Comparison of ENCODE assay signal across 6 cellular contexts in genomic region chr3:184320099-184320445, GRCh38. TPM values are rescaled to one million over a fixed set of nuclear protein-coding genes. Genes with fewer than 3 reads are reported as not detected.
DNase-seq lines count a peak whose midpoint lies in the region; ATAC-seq and TF ChIP-seq lines count a peak whose summit lies in the region.

No MANE protein-coding gene starts in this region.

- peak overlapping the region; percentile 95 for H3K27ac ChIP-seq in smooth muscle cell (ENCODE audit: low read depth)
- no peak overlapping the region for H3K27ac ChIP-seq in CD8-positive, alpha-beta memory T cell (ENCODE audit: low read depth, low read length)

- 4% methylated on average over 4 of the region's 4 CpGs for WGBS in smooth muscle cell (ENCODE audit: low lambda C conversion rate)

- peaks cover 29 to 39% (median 31%) of the 10 kb centered on the region in 3 donors for H3K4me1 Mint-ChIP-seq in CD8-positive, alpha-beta memory T cell

- peaks cover 0 to 80% (median 20%) of the 10 kb centered on the region in 3 donors for H3K36me3 Mint-ChIP-seq in CD8-positive, alpha-beta memory T cell

- no peaks in the 10 kb centered on the region for H3K9me3 ChIP-seq in smooth muscle cell (replicated peaks; ENCODE audit: low read depth)
- H3K9me3 ChIP-seq in CD8-positive, alpha-beta memory T cell (ENCODE audit: low read length), result no peaks in the 10 kb centered on the region

- peaks cover 100% of the 10 kb centered on the region for H4K20me1 ChIP-seq in smooth muscle cell (ENCODE audit: low read depth)

- POLR2A ChIA-PET in CD8-positive, alpha-beta memory T cell (lab: Charles Lee), result no interaction called here

- peak overlapping the region; percentile 80 for H3K4me2 ChIP-seq in smooth muscle cell

- peak overlapping the region; percentile 47 for H3K9ac ChIP-seq in smooth muscle cell (ENCODE audit: low read depth)

- H3K27ac Mint-ChIP-seq in CD8-positive, alpha-beta memory T cell, result peak overlapping the region in 2 of 8 donors; percentile 12 to 68

- peaks cover 91% of the 10 kb centered on the region for H3K79me2 ChIP-seq in smooth muscle cell (ENCODE audit: low read depth)

- peaks cover 22% of the 10 kb centered on the region for H3K4me1 ChIP-seq in smooth muscle cell (ENCODE audit: low read depth)
- peaks cover 22% of the 10 kb centered on the region for H3K4me1 ChIP-seq in CD8-positive, alpha-beta memory T cell (ENCODE audit: insufficient read depth, low read length)

- H3K27me3 Mint-ChIP-seq in CD8-positive, alpha-beta memory T cell, result no peaks in the 10 kb centered on the region

- no peaks in the 10 kb centered on the region for H3K27me3 ChIP-seq in smooth muscle cell (ENCODE audit: low read depth)
- no peaks in the 10 kb centered on the region for H3K27me3 ChIP-seq in CD8-positive, alpha-beta memory T cell (ENCODE audit: insufficient read depth, low read length, poor library complexity, severe bottlenecking)

- H3F3A ChIP-seq in smooth muscle cell (ENCODE audit: low read depth), result peaks cover 22% of the 10 kb centered on the region

- no peak overlapping the region for H3K4me3 Mint-ChIP-seq in CD8-positive, alpha-beta memory T cell

- no peak overlapping the region for H2AFZ ChIP-seq in smooth muscle cell (ENCODE audit: low read depth)

- peaks cover 18% of the 10 kb centered on the region for H3K36me3 ChIP-seq in smooth muscle cell (ENCODE audit: low read depth)
- H3K36me3 ChIP-seq in CD8-positive, alpha-beta memory T cell (ENCODE audit: insufficient read depth, low read length), result peaks cover 56% of the 10 kb centered on the region

- CTCF ChIA-PET in CD8-positive, alpha-beta memory T cell (lab: Charles Lee), result no interaction called here

- DNase-seq in HFF-Myc (ENCODE audit: extremely low read depth, low read depth) (peak; percentile 87), T1000 (lab: John Stamatoyannopoulos, UW) (peak; percentile 92), fibroblast of peridontal ligament (ENCODE audit: extremely low read depth) (peak; percentile 97), smooth muscle cell (lab: John Stamatoyannopoulos, UW; ENCODE audit: unreplicated experiment) (peak; percentile 63)
- no peak for DNase-seq in CD8-positive, alpha-beta memory T cell

- H3K4me3 ChIP-seq in HFF-Myc (replicated peaks; ENCODE audit: low read depth, low read length), result peak overlapping the region; percentile 29
- H3K4me3 ChIP-seq in smooth muscle cell, result no peak overlapping the region
- H3K4me3 ChIP-seq in CD8-positive, alpha-beta memory T cell (ENCODE audit: low read length), result no peak overlapping the region

- no peaks in the 10 kb centered on the region for H3K9me3 Mint-ChIP-seq in CD8-positive, alpha-beta memory T cell

- ATAC-seq in GM19328 (IDR thresholded peaks at IDR 0.05; ENCODE audit: unreplicated experiment), result no peak

- TF ChIP-seq CTCF in HFF-Myc (IDR thresholded peaks at IDR 0.05; ENCODE audit: low read depth, low read length, missing control alignments) (no peak), smooth muscle cell (IDR thresholded peaks at IDR 0.05; ENCODE audit: borderline replicate concordance, insufficient read depth, poor library complexity, severe bottlenecking) (no peak)

RNA-seq across cellular contexts. Expression of gene EIF4G1, which starts 5.7 kb away (rescaled TPM):
- total RNA-seq in smooth muscle cell, result 148 and 198 TPM in 2 replicates
- polyA plus RNA-seq in smooth muscle cell, result 171 and 213 TPM in 2 replicates
- 100 to 1,000 TPM; 693 to 694 TPM for total RNA-seq in CD8-positive, alpha-beta memory T cell
- polyA plus RNA-seq in CD8-positive, alpha-beta memory T cell, result 46.2 TPM

RNA-seq across cellular contexts. Expression of gene FAM131A, which starts 17.3 kb away (rescaled TPM):
- total RNA-seq in smooth muscle cell, result 13.6 and 20.2 TPM in 2 replicates
- polyA plus RNA-seq in smooth muscle cell, result 15.3 and 15.8 TPM in 2 replicates
- total RNA-seq in CD8-positive, alpha-beta memory T cell, result 1 to 10 TPM; 2.2 to 2.4 TPM
- 2.2 TPM for polyA plus RNA-seq in CD8-positive, alpha-beta memory T cell

RNA-seq across cellular contexts. Expression of gene PSMD2, which starts 21.0 kb away (rescaled TPM):
- 303 and 315 TPM in 2 replicates for total RNA-seq in smooth muscle cell
- polyA plus RNA-seq in smooth muscle cell, result 356 and 400 TPM in 2 replicates
- 100 to 1,000 TPM; 334 to 342 TPM for total RNA-seq in CD8-positive, alpha-beta memory T cell
- polyA plus RNA-seq in CD8-positive, alpha-beta memory T cell, result 211 TPM

RNA-seq across cellular contexts. Expression of gene CLCN2, which starts 41.3 kb away (rescaled TPM):
- 2.3 and 4.1 TPM in 2 replicates for total RNA-seq in smooth muscle cell
- 4.5 and 6.5 TPM in 2 replicates for polyA plus RNA-seq in smooth muscle cell
- total RNA-seq in CD8-positive, alpha-beta memory T cell, result 1 to 10 TPM; 6.3 to 7.3 TPM
- polyA plus RNA-seq in CD8-positive, alpha-beta memory T cell, result 0.54 TPM

RNA-seq across cellular contexts. Expression of gene POLR2H, which starts 41.4 kb away (rescaled TPM):
- total RNA-seq in smooth muscle cell, result 87.0 and 154 TPM in 2 replicates
- polyA plus RNA-seq in smooth muscle cell, result 64.6 and 77.9 TPM in 2 replicates
- total RNA-seq in CD8-positive, alpha-beta memory T cell, result 100 to 1,000 TPM; 147 TPM
- 52.1 TPM for polyA plus RNA-seq in CD8-positive, alpha-beta memory T cell

Comparison
In these comparisons a context has a peak if more than half of its experiments do, and no peak if none do; other contexts are left out.
1. DNase-seq: peak in HFF-Myc (single experiment), T1000 (single experiment), fibroblast of peridontal ligament (single experiment) and smooth muscle cell (single experiment); none in CD8-positive, alpha-beta memory T cell (0 of 5).